24 cellular contexts compared by ENCODE assay signal in the genomic region with DNA sequence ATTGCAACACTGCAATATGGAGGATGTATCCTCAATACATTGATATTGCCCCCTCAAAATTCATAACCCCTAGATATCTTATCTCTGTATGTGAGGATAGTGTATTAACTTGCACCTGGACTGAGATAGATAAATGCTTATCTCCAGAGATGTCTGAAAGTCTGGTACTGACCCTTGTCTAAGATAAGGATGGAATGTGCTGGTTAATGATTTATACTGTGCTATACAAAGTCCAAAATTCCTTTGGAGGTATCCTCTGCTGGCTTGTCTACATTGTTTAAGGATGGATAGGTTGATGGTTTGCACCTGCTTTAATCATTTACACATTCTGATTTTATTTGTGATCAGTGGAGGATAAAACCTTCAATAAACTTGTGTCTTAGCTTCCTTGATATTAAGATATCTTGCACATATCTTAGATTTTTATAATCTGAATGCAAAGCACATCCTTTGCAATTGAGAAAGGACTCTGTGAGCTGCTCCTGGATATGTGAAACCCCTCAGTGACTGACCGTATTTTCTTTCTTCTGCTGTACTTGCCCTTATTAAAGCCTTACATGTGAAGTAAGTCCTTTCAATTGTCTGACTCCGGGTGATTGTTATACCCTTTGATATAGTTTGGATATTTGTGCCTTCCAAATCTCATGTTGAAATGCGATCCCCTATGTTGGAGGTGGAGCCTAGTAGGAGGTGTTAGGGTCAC.
"Had no signal": no experiment of that assay in that cellular context is flagged by ENCODE, and none has a peak within 500 bp of the region (broad histone marks: within the 10 kb centered on the region; RNA-seq: fewer than 3 reads in every experiment).

No MANE protein-coding gene starts in this region.

- H3K36me3 ChIP-seq: neutrophil, tibial artery had no signal

- H3K27ac ChIP-seq: body of pancreas, dorsolateral prefrontal cortex, epithelial cell of prostate, foreskin keratinocyte, neutrophil, tibial artery had no signal

- DNase-seq: activated CD4-positive, alpha-beta T cell treated with anti-CD3 and anti-CD28 coated beads, Interleukin-2, amount 10 ng/mL, durations not matched to agents 7 days and 5 days; activated CD8-positive, alpha-beta T cell treated with anti-CD3 and anti-CD28 coated beads, Interleukin-2, amount 10 ng/mL, durations not matched to agents 7 days and 5 days; activated naive CD4-positive, alpha-beta T cell treated with Interleukin-2 at 50 U/mL for 16 hours; activated naive CD8-positive, alpha-beta T cell treated with anti-CD3 and anti-CD28 coated beads, Interleukin-2, amount 10 ng/mL, durations not matched to agents 7 days and 5 days; activated T-cell treated with anti-CD3 and anti-CD28 coated beads, Interleukin-2, amount 50 U/mL, for 24 hours; amygdala; body of pancreas; dorsolateral prefrontal cortex; endodermal cell; foreskin keratinocyte; glutamatergic neuron; hypothalamus; mesendoderm; naive thymus-derived CD8-positive, alpha-beta T cell; retina; stimulated activated CD4-positive, alpha-beta T cell treated with anti-CD3 and anti-CD28 coated beads, Interleukin-2, amount 100 ng/mL, for 24 hours; stimulated activated naive CD8-positive, alpha-beta T cell treated with anti-CD3 and anti-CD28 coated beads, Interleukin-15, Interleukin-2, amounts not matched to agents 100 U/mL and 50 U/mL, for 24 hours; substantia nigra; T-helper 1 cell; T-helper 9 cell; tibial artery had no signal

- H3K27me3 ChIP-seq: body of pancreas, foreskin keratinocyte, neutrophil, tibial artery had no signal

- H3K27me3 Mint-ChIP-seq: activated CD4-positive, alpha-beta T cell treated with anti-CD3 and anti-CD28 coated beads, Interleukin-2, amount 10 ng/mL, durations not matched to agents 7 days and 5 days; activated naive CD8-positive, alpha-beta T cell treated with anti-CD3 and anti-CD28 coated beads, Interleukin-2, amount 10 ng/mL, durations not matched to agents 7 days and 5 days; naive thymus-derived CD8-positive, alpha-beta T cell had no signal

- H3K4me3 ChIP-seq: body of pancreas, dorsolateral prefrontal cortex, tibial artery had no signal

- H3K9me3 Mint-ChIP-seq: activated CD4-positive, alpha-beta T cell treated with anti-CD3 and anti-CD28 coated beads, Interleukin-2, amount 10 ng/mL, durations not matched to agents 7 days and 5 days; activated naive CD8-positive, alpha-beta T cell treated with anti-CD3 and anti-CD28 coated beads, Interleukin-2, amount 10 ng/mL, durations not matched to agents 7 days and 5 days; activated T-cell treated with anti-CD3 and anti-CD28 coated beads, Interleukin-2, amount 50 U/mL, for 24 hours; activated T-helper 2 cell treated with anti-CD3 and anti-CD28 coated beads, Interferon-gamma antibody, Interleukin-2, Interleukin-4, amounts not matched to agents 10 μg/mL and 5 μg/mL and 100 μg/mL, durations not matched to agents 14 hours and 24 hours and 36 hours had no signal

- H3K4me3 Mint-ChIP-seq: activated CD4-positive, alpha-beta T cell treated with anti-CD3 and anti-CD28 coated beads, Interleukin-2, amount 10 ng/mL, durations not matched to agents 7 days and 5 days; activated CD8-positive, alpha-beta T cell treated with anti-CD3 and anti-CD28 coated beads, Interleukin-2, amount 10 ng/mL, durations not matched to agents 7 days and 5 days; activated naive CD8-positive, alpha-beta T cell treated with anti-CD3 and anti-CD28 coated beads, Interleukin-2, amount 10 ng/mL, durations not matched to agents 7 days and 5 days; activated T-cell treated with anti-CD3 and anti-CD28 coated beads, Interleukin-2, amount 50 U/mL, for 24 hours; endodermal cell; naive thymus-derived CD8-positive, alpha-beta T cell had no signal

- H3K27ac Mint-ChIP-seq: activated CD4-positive, alpha-beta T cell treated with anti-CD3 and anti-CD28 coated beads, Interleukin-2, amount 10 ng/mL, durations not matched to agents 7 days and 5 days; activated CD8-positive, alpha-beta T cell treated with anti-CD3 and anti-CD28 coated beads, Interleukin-2, amount 10 ng/mL, durations not matched to agents 7 days and 5 days; activated naive CD8-positive, alpha-beta T cell treated with anti-CD3 and anti-CD28 coated beads, Interleukin-2, amount 10 ng/mL, durations not matched to agents 7 days and 5 days; activated T-cell treated with anti-CD3 and anti-CD28 coated beads, Interleukin-2, amount 50 U/mL, for 24 hours; activated T-helper 2 cell treated with anti-CD3 and anti-CD28 coated beads, Interferon-gamma antibody, Interleukin-2, Interleukin-4, amounts not matched to agents 10 μg/mL and 5 μg/mL and 100 μg/mL, durations not matched to agents 14 hours and 24 hours and 36 hours; endodermal cell; naive thymus-derived CD8-positive, alpha-beta T cell had no signal

- H3K4me1 ChIP-seq: body of pancreas, foreskin keratinocyte, tibial artery had no signal

- ATAC-seq: activated CD8-positive, alpha-beta T cell treated with anti-CD3 and anti-CD28 coated beads, Interleukin-2, amount 10 ng/mL, durations not matched to agents 7 days and 5 days; body of pancreas; foreskin keratinocyte; naive thymus-derived CD8-positive, alpha-beta T cell; stimulated activated naive CD8-positive, alpha-beta T cell treated with anti-CD3 and anti-CD28 coated beads, Interleukin-15, Interleukin-2, amounts not matched to agents 100 U/mL and 50 U/mL, for 24 hours had no signal

- H3K4me1 Mint-ChIP-seq: activated CD4-positive, alpha-beta T cell treated with anti-CD3 and anti-CD28 coated beads, Interleukin-2, amount 10 ng/mL, durations not matched to agents 7 days and 5 days; activated naive CD8-positive, alpha-beta T cell treated with anti-CD3 and anti-CD28 coated beads, Interleukin-2, amount 10 ng/mL, durations not matched to agents 7 days and 5 days had no signal

- H3K9me3 ChIP-seq: body of pancreas, neutrophil, tibial artery had no signal
